24 cellular contexts compared by ENCODE assay signal in genomic region chr5:120375248-120375647, GRCh38.
A peak's percentile ranks its signal among the peaks of the same experiment; 100 is the strongest.
DNase-seq lines count a peak whose midpoint lies in the region; ATAC-seq and TF ChIP-seq lines count a peak whose summit lies in the region.
"Had no signal": no experiment of that assay in that cellular context is flagged by ENCODE, and none has a peak within 500 bp of the region (broad histone marks: within the 10 kb centered on the region; RNA-seq: fewer than 3 reads in every experiment).

No MANE protein-coding gene starts in this region.

- ATAC-seq in natural killer cell treated with Interleukin-12 subunit alpha and Interleukin-12 subunit beta and Interleukin-15 and Interleukin-18, amount 100 ng/mL, for 72 hours, result no peak
- ATAC-seq: HepG2, Right ventricle myocardium inferior had no signal

- no peak overlapping the region for H3K27ac Mint-ChIP-seq in H9
- no peak overlapping the region for H3K27ac Mint-ChIP-seq in natural killer cell treated with Interleukin-12 subunit alpha and Interleukin-12 subunit beta and Interleukin-15 and Interleukin-18, amount 100 ng/mL, for 72 hours
- H3K27ac Mint-ChIP-seq: HFFc6 had no signal

- no peak overlapping the region for H2BK15ac ChIP-seq in H9 (ENCODE audit: low read depth, low read length)

- H2BK12ac ChIP-seq in H9 (ENCODE audit: insufficient read length, low read depth, low read length), result no peak overlapping the region

- H3T11ph ChIP-seq in H9 (ENCODE audit: low read length), result no peak overlapping the region

- no peak overlapping the region for H2BK5ac ChIP-seq in H9 (ENCODE audit: insufficient read length, low read length)

- no peaks in the 10 kb centered on the region for H3K79me1 ChIP-seq in H9 (ENCODE audit: insufficient read depth, low read depth, low read length, poor library complexity, severe bottlenecking)

- no peaks in the 10 kb centered on the region for H4K20me1 ChIP-seq in H9 (ENCODE audit: control insufficient read depth, insufficient read depth, insufficient read length)

- H2AFZ ChIP-seq in H9 (ENCODE audit: low read length), result no peak overlapping the region

- no peak overlapping the region for H3K4ac ChIP-seq in H9 (ENCODE audit: low read depth, low read length)

- no peak overlapping the region for H3K9ac ChIP-seq in H9 (ENCODE audit: extremely low read depth, insufficient read length, low read length)

- intact Hi-C loops in left ventricle myocardium inferior (cut with micrococcal nuclease), result no loop called here
- intact Hi-C loops in cardiac septum (cut with DNase I), result no loop called here

- H3K27me3 ChIP-seq in left ventricle myocardium inferior (ENCODE audit: low read depth), result no peaks in the 10 kb centered on the region
- no peaks in the 10 kb centered on the region for H3K27me3 ChIP-seq in H9 (ENCODE audit: insufficient read depth, low read length)
- H3K27me3 ChIP-seq: BE2C had no signal

- no peak overlapping the region for H3K56ac ChIP-seq in H9 (ENCODE audit: insufficient read length, low read depth, low read length)

- no CpG with 5 or more reads among the region's 1 CpG for WGBS in H9 (ENCODE audit: extremely low coverage, insufficient read length, low lambda C conversion rate)

- TF ChIP-seq CTCF in left ventricle myocardium inferior (IDR thresholded peaks at IDR 0.05; ENCODE audit: borderline replicate concordance), result no peak
- no peak for TF ChIP-seq CTCF in fibroblast of villous mesenchyme (IDR thresholded peaks at IDR 0.05; ENCODE audit: insufficient read depth, low read depth, low read length)
- no peak for TF ChIP-seq CTCF in H9 (conservative IDR thresholded peaks at IDR 0.05)

- no peaks in the 10 kb centered on the region for H3K36me3 ChIP-seq in left ventricle myocardium inferior
- H3K36me3 ChIP-seq: BE2C had no signal

- H3K4me3 ChIP-seq in left ventricle myocardium inferior (no peak overlapping the region), fibroblast of villous mesenchyme (ENCODE audit: low read depth, low read length) (no peak overlapping the region)

- H3K36me3 Mint-ChIP-seq in H9 (ENCODE audit: insufficient read depth in 1 of 3, low read depth in 3 of 3), result peaks cover 14 to 20% (median 15%) of the 10 kb centered on the region in 3 experiments
- no peaks in the 10 kb centered on the region for H3K36me3 Mint-ChIP-seq in natural killer cell treated with Interleukin-12 subunit alpha and Interleukin-12 subunit beta and Interleukin-15 and Interleukin-18, amount 100 ng/mL, for 72 hours

- no peaks in the 10 kb centered on the region for H3K4me1 Mint-ChIP-seq in H9
- H3K4me1 Mint-ChIP-seq in natural killer cell treated with Interleukin-12 subunit alpha and Interleukin-12 subunit beta and Interleukin-15 and Interleukin-18, amount 100 ng/mL, for 72 hours (ENCODE audit: low read depth in 2 of 2), result no peaks in the 10 kb centered on the region

- H3K14ac ChIP-seq in H9 (ENCODE audit: insufficient read depth, low read length), result no peak overlapping the region

- DNase-seq in left ventricle myocardium inferior (no peak), cardiac septum (ENCODE audit: low spot score) (no peak), amniotic epithelial cell (ENCODE audit: low read depth) (peak; percentile 91), fibroblast of villous mesenchyme (ENCODE audit: low read depth) (peak; percentile 51), SHP77 (lab: John Stamatoyannopoulos, UW) (no peak), T-helper 1 cell (no peak), H9 (no peak)
- no peak for DNase-seq in natural killer cell treated with Interleukin-12 subunit alpha and Interleukin-12 subunit beta and Interleukin-15 and Interleukin-18, amount 100 ng/mL, for 72 hours (ENCODE audit: low spot score)
- DNase-seq: 8988T, BE2C, DMS53, EL, GF-D8, H7, HFFc6, KBM-7, MM.1S, NCI-H1048, NCI-H1417 treated with DMSO at 0.1 percent for 48 hours, NCI-H187, NCI-H446, NCI-H526 treated with DMSO at 0.1 percent for 48 hours had no signal

- no peaks in the 10 kb centered on the region for H3K27me3 Mint-ChIP-seq in H9 (ENCODE audit: low read depth)
- H3K27me3 Mint-ChIP-seq in natural killer cell treated with Interleukin-12 subunit alpha and Interleukin-12 subunit beta and Interleukin-15 and Interleukin-18, amount 100 ng/mL, for 72 hours, result no peaks in the 10 kb centered on the region

- H3K79me2 ChIP-seq in H9 (ENCODE audit: insufficient read depth, low read length), result no peaks in the 10 kb centered on the region

- no peaks in the 10 kb centered on the region for H3K23me2 ChIP-seq in H9 (ENCODE audit: insufficient read length, low read depth, low read length, poor library complexity, severe bottlenecking)

- no peak overlapping the region for H2BK120ac ChIP-seq in H9 (ENCODE audit: low read depth, low read length, poor library complexity, severe bottlenecking)

- H3K18ac ChIP-seq in H9 (ENCODE audit: insufficient read length, low read depth, low read length), result no peak overlapping the region

- peaks cover 20% of the 10 kb centered on the region in 2 experiments for H3K9me3 Mint-ChIP-seq in H9
- H3K9me3 Mint-ChIP-seq in natural killer cell treated with Interleukin-12 subunit alpha and Interleukin-12 subunit beta and Interleukin-15 and Interleukin-18, amount 100 ng/mL, for 72 hours, result peaks cover 12% of the 10 kb centered on the region

- no peak overlapping the region for H4K91ac ChIP-seq in H9 (ENCODE audit: insufficient read length, low read depth, low read length)

- no peak overlapping the region for H3K23ac ChIP-seq in H9 (ENCODE audit: insufficient read length, low read depth, low read length)

- no peak overlapping the region for H3K4me3 Mint-ChIP-seq in H9
- H3K4me3 Mint-ChIP-seq in natural killer cell treated with Interleukin-12 subunit alpha and Interleukin-12 subunit beta and Interleukin-15 and Interleukin-18, amount 100 ng/mL, for 72 hours, result no peak overlapping the region
- H3K4me3 Mint-ChIP-seq: HFFc6 had no signal

- H3K4me2 ChIP-seq in H9 (ENCODE audit: insufficient read depth, insufficient read length, low read length), result no peak overlapping the region

- H2BK20ac ChIP-seq in H9 (ENCODE audit: low read depth, low read length, poor library complexity, severe bottlenecking), result no peak overlapping the region

- H4K5ac ChIP-seq in H9 (ENCODE audit: insufficient read length, low read depth, low read length), result no peak overlapping the region

- no peak overlapping the region for H4K8ac ChIP-seq in H9 (replicated peaks; ENCODE audit: insufficient read length, low read depth, low read length)

- no peak overlapping the region for H2AK5ac ChIP-seq in H9 (ENCODE audit: insufficient read length, low read length)

- H3K4me1 ChIP-seq in left ventricle myocardium inferior, result no peaks in the 10 kb centered on the region
- no peaks in the 10 kb centered on the region for H3K4me1 ChIP-seq in H9 (ENCODE audit: insufficient read depth, low read length)
- H3K4me1 ChIP-seq: BE2C had no signal

- H3K27ac ChIP-seq in left ventricle myocardium inferior (replicated peaks) (peak overlapping the region; percentile 35), H9 (ENCODE audit: insufficient read length, low read depth, low read length) (no peak overlapping the region)

- peaks cover 24% of the 10 kb centered on the region for H3K9me3 ChIP-seq in left ventricle myocardium inferior (replicated peaks)
- H3K9me3 ChIP-seq in H9 (ENCODE audit: control insufficient read depth, low read depth, low read length), result no peaks in the 10 kb centered on the region
- H3K9me3 ChIP-seq: BE2C had no signal

Comparison
In these comparisons a context has a peak if more than half of its experiments do, and no peak if none do; other contexts are left out.
1. DNase-seq: peak in amniotic epithelial cell (single experiment) and fibroblast of villous mesenchyme (single experiment); none in left ventricle myocardium inferior (single experiment), cardiac septum (single experiment), SHP77 (0 of 2), T-helper 1 cell (0 of 5), H9 (single experiment) and natural killer cell treated with Interleukin-12 subunit alpha and Interleukin-12 subunit beta and Interleukin-15 and Interleukin-18, amount 100 ng/mL, for 72 hours (single experiment).